In genomic region chr18:55861266-55861665, GRCh38 we compare ENCODE assay signal across 10 cellular contexts.
DNase-seq lines count a peak whose midpoint lies in the region; ATAC-seq and TF ChIP-seq lines count a peak whose summit lies in the region.
"Had no signal": no experiment of that assay in that cellular context is flagged by ENCODE, and none has a peak within 500 bp of the region (broad histone marks: within the 10 kb centered on the region; RNA-seq: fewer than 3 reads in every experiment).

No MANE protein-coding gene starts in this region.

- H3K27me3 Mint-ChIP-seq in MCF 10A (ENCODE audit: insufficient read depth, unreplicated experiment), result no peaks in the 10 kb centered on the region
- H3K27me3 Mint-ChIP-seq: CD4-positive, CD25-positive, alpha-beta regulatory T cell had no signal

- no peaks in the 10 kb centered on the region for H3K36me3 Mint-ChIP-seq in MCF 10A (ENCODE audit: insufficient read depth, unreplicated experiment)
- H3K36me3 Mint-ChIP-seq: CD4-positive, CD25-positive, alpha-beta regulatory T cell had no signal

- DNase-seq in MCF 10A (ENCODE audit: unreplicated experiment) (peak; percentile 55), breast epithelium (ENCODE audit: low spot score in 2 of 2) (no peak), iPS DF 4.7 (ENCODE audit: extremely low read depth, low spot score) (peak; percentile 41), tibial nerve (ENCODE audit: low spot score in 2 of 2) (no peak), COLO668 (lab: John Stamatoyannopoulos, UW; ENCODE audit: unreplicated experiment) (no peak), NCI-H187 treated with DMSO at 0.1 percent for 48 hours (lab: John Stamatoyannopoulos, UW) (no peak)
- DNase-seq: CD4-positive, CD25-positive, alpha-beta regulatory T cell had no signal

- H3K27me3 ChIP-seq in breast epithelium, result no peaks in the 10 kb centered on the region
- peaks cover 0 to 19% of the 10 kb centered on the region in 2 donors for H3K27me3 ChIP-seq in tibial nerve

- no peaks in the 10 kb centered on the region for H3K4me1 ChIP-seq in breast epithelium
- H3K4me1 ChIP-seq in tibial nerve, result peaks cover 0 to 24% (median 2%) of the 10 kb centered on the region in 4 donors

- H3K4me3 ChIP-seq in breast epithelium (no peak overlapping the region), tibial nerve (no peak overlapping the region)

- intact Hi-C loops in MCF 10A (cut with micrococcal nuclease), result loop anchor here (1.0 to 5.0 kb wide), 6 partner anchors 219 to 715 kb away; partner anchors contain the start of gene TCF4
- intact Hi-C loops in breast epithelium (cut with DNase I; ENCODE audit: low total_unique reads), result no loop called here

- H3K9me3 ChIP-seq in breast epithelium (no peaks in the 10 kb centered on the region), tibial nerve (no peaks in the 10 kb centered on the region)

- no peak overlapping the region for H3K4me3 Mint-ChIP-seq in MCF 10A (ENCODE audit: unreplicated experiment)
- H3K4me3 Mint-ChIP-seq: CD4-positive, CD25-positive, alpha-beta regulatory T cell had no signal

- CTCF ChIA-PET in MCF 10A (lab: Yijun Ruan, JAX), result interaction anchor here (0.6 to 2.1 kb wide), 26 partner anchors 8 to 614 kb away, joined by 3 to 14 read pairs (median 4); no protein-coding TSS in a partner anchor

- TF ChIP-seq POLR2A in breast epithelium (IDR thresholded peaks at IDR 0.05), result no peak
- TF ChIP-seq POLR2A in tibial nerve (IDR thresholded peaks at IDR 0.05), result no peak

- peak; percentile 37 for TF ChIP-seq CTCF in MCF 10A (IDR thresholded peaks at IDR 0.05; ENCODE audit: unreplicated experiment)
- peak in 1 of 3 donors; percentile 29 for TF ChIP-seq CTCF in breast epithelium (IDR thresholded peaks at IDR 0.05)
- peak in 3 of 5 experiments; percentile 11 to 35 (median 19) for TF ChIP-seq CTCF in tibial nerve (IDR thresholded peaks at IDR 0.05)

- POLR2A ChIA-PET in MCF 10A (lab: Yijun Ruan, JAX), result interaction anchor here (0.6 kb wide), 2 partner anchors 263 to 281 kb away, joined by 3 read pairs; no protein-coding TSS in a partner anchor

- no peaks in the 10 kb centered on the region for H3K9me3 Mint-ChIP-seq in MCF 10A (ENCODE audit: unreplicated experiment)

- no peak overlapping the region for H3K27ac Mint-ChIP-seq in MCF 10A (ENCODE audit: low read depth, unreplicated experiment)
- H3K27ac Mint-ChIP-seq: CD4-positive, CD25-positive, alpha-beta regulatory T cell had no signal

- no peaks in the 10 kb centered on the region for H3K36me3 ChIP-seq in breast epithelium
- H3K36me3 ChIP-seq in tibial nerve, result no peaks in the 10 kb centered on the region

- BruUV-seq in MCF 10A (replicated peaks; lab: Mats Ljungman, UMichigan), result no TSS peak

- WGBS in tibial nerve, 2 donors, result 50 to 54% methylated on average over 6 of the region's 6 CpGs

- no peak overlapping the region for H3K27ac ChIP-seq in breast epithelium
- H3K27ac ChIP-seq in angular gyrus (ENCODE audit: low read depth, low read length), result peak overlapping the region; percentile 54
- no peak overlapping the region for H3K27ac ChIP-seq in tibial nerve
- H3K27ac ChIP-seq: HL-60 had no signal

- no peak for TF ChIP-seq EP300 in tibial nerve (IDR thresholded peaks at IDR 0.05)

- no peak for ATAC-seq in HG02642 (IDR thresholded peaks at IDR 0.05; ENCODE audit: poor library complexity, unreplicated experiment)

- H3K4me1 Mint-ChIP-seq in MCF 10A (ENCODE audit: insufficient read depth, unreplicated experiment), result peaks cover 23% of the 10 kb centered on the region
- H3K4me1 Mint-ChIP-seq: CD4-positive, CD25-positive, alpha-beta regulatory T cell had no signal

Comparison
In these comparisons a context has a peak if more than half of its experiments do, and no peak if none do; other contexts are left out.
1. DNase-seq: peak in MCF 10A (single experiment) and iPS DF 4.7 (single experiment); none in breast epithelium (0 of 2), tibial nerve (0 of 2), COLO668 (single experiment) and NCI-H187 treated with DMSO at 0.1 percent for 48 hours (single experiment).